ENCODE assay signal across 9 cellular contexts in genomic region chr6:2749972-2750600, GRCh38. TPM values are rescaled to one million over a fixed set of nuclear protein-coding genes. Genes with fewer than 3 reads are reported as not detected.
DNase-seq lines count a peak whose midpoint lies in the region; ATAC-seq and TF ChIP-seq lines count a peak whose summit lies in the region.
"Had no signal": no experiment of that assay in that cellular context is flagged by ENCODE, and none has a peak within 500 bp of the region (broad histone marks: within the 10 kb centered on the region; RNA-seq: fewer than 3 reads in every experiment).

No MANE protein-coding gene starts in this region.

- H3K27ac Mint-ChIP-seq in CD8-positive, alpha-beta memory T cell, result no peak overlapping the region
- H3K27ac Mint-ChIP-seq in activated naive CD8-positive, alpha-beta T cell treated with anti-CD3 and anti-CD28 coated beads for 36 hours, result no peak overlapping the region
- H3K27ac Mint-ChIP-seq: IgD-negative memory B cell had no signal

- H3K9me3 Mint-ChIP-seq in CD8-positive, alpha-beta memory T cell, result no peaks in the 10 kb centered on the region
- no peaks in the 10 kb centered on the region for H3K9me3 Mint-ChIP-seq in activated naive CD8-positive, alpha-beta T cell treated with anti-CD3 and anti-CD28 coated beads for 36 hours
- H3K9me3 Mint-ChIP-seq: IgD-negative memory B cell had no signal

- H3K27ac ChIP-seq in CD8-positive, alpha-beta memory T cell (ENCODE audit: low read depth, low read length), result no peak overlapping the region
- no peak overlapping the region for H3K27ac ChIP-seq in SK-N-SH (ENCODE audit: low read depth in 2 of 2, low read length in 1 of 2)
- peak overlapping the region in 1 of 12 donors; percentile 11 for H3K27ac ChIP-seq in heart left ventricle

- TF ChIP-seq CTCF in SK-N-SH (IDR thresholded peaks at IDR 0.05), result peak; percentile 91
- TF ChIP-seq CTCF in heart left ventricle (IDR thresholded peaks at IDR 0.05), result peak; percentile 82 to 95 (median 86)

- H3K79me2 ChIP-seq in SK-N-SH (ENCODE audit: insufficient read depth), result no peaks in the 10 kb centered on the region

- no peaks in the 10 kb centered on the region for H4K20me1 ChIP-seq in SK-N-SH (ENCODE audit: insufficient read depth)

- 9% methylated on average over 11 of the region's 11 CpGs for WGBS in SK-N-SH (ENCODE audit: low lambda C conversion rate)
- WGBS in heart left ventricle, 4 donors, result 6 to 12% (median 8%) methylated on average over 11 of the region's 11 CpGs

- H3K27me3 ChIP-seq in CD8-positive, alpha-beta memory T cell (ENCODE audit: insufficient read depth, low read length, poor library complexity, severe bottlenecking), result no peaks in the 10 kb centered on the region
- no peaks in the 10 kb centered on the region for H3K27me3 ChIP-seq in SK-N-SH (ENCODE audit: insufficient read depth)
- no peaks in the 10 kb centered on the region for H3K27me3 ChIP-seq in heart left ventricle

- H3K9me2 ChIP-seq in SK-N-SH, result no peaks in the 10 kb centered on the region

- no peaks in the 10 kb centered on the region for H3K4me1 ChIP-seq in CD8-positive, alpha-beta memory T cell (ENCODE audit: insufficient read depth, low read length)
- H3K4me1 ChIP-seq in SK-N-SH (ENCODE audit: control insufficient read depth in 1 of 2, insufficient read depth in 2 of 2, low read depth in 1 of 2, low read length in 1 of 2) (peaks cover 0 to 11% of the 10 kb centered on the region in 2 experiments; a peak in 3 of 4 replicates), heart left ventricle (peaks cover 0 to 15% (median 9%) of the 10 kb centered on the region in 12 donors)

- H3K27me3 Mint-ChIP-seq in CD8-positive, alpha-beta memory T cell, result peaks cover 10 to 29% of the 10 kb centered on the region in 2 donors
- H3K27me3 Mint-ChIP-seq in activated naive CD8-positive, alpha-beta T cell treated with anti-CD3 and anti-CD28 coated beads for 36 hours, result peaks cover 30% of the 10 kb centered on the region

- no peaks in the 10 kb centered on the region for H3K9me3 ChIP-seq in CD8-positive, alpha-beta memory T cell (ENCODE audit: low read length)
- H3K9me3 ChIP-seq in SK-N-SH (no peaks in the 10 kb centered on the region), heart left ventricle (no peaks in the 10 kb centered on the region)

- no peak overlapping the region for H3K4me2 ChIP-seq in SK-N-SH

- intact Hi-C loops in heart left ventricle (cut with DNase I) (loop anchor here in 8 of 10 donors (1.0 to 10.0 kb wide), 4 partner anchors 12 to 1155 kb away; no protein-coding TSS in a partner anchor), sciatic nerve (cut with DNase I) (no loop called here)

- no peaks in the 10 kb centered on the region for H3K36me3 ChIP-seq in CD8-positive, alpha-beta memory T cell (ENCODE audit: insufficient read depth, low read length)
- H3K36me3 ChIP-seq in SK-N-SH (replicated peaks in 1 of 2; ENCODE audit: control insufficient read depth in 1 of 2, insufficient read depth in 2 of 2, low read length in 1 of 2) (no peaks in the 10 kb centered on the region), heart left ventricle (no peaks in the 10 kb centered on the region)

- ATAC-seq in heart left ventricle (peak; percentile 20 to 70 (median 58)), sciatic nerve (peak; percentile 69), HG02759 (IDR thresholded peaks at IDR 0.05; ENCODE audit: unreplicated experiment) (no peak), HG03565 (IDR thresholded peaks at IDR 0.05; ENCODE audit: unreplicated experiment) (no peak)

- TF ChIP-seq RAD21 in Ishikawa (IDR thresholded peaks at IDR 0.05; ENCODE audit: low read depth) (peak; percentile 57), SK-N-SH (IDR thresholded peaks at IDR 0.05; ENCODE audit: low read length) (peak; percentile 62)

- no peaks in the 10 kb centered on the region for H3F3A ChIP-seq in SK-N-SH (replicated peaks; ENCODE audit: insufficient read depth)

- TF ChIP-seq POLR2A in heart left ventricle (IDR thresholded peaks at IDR 0.05), result no peak

- no peak overlapping the region for H3K4me3 ChIP-seq in CD8-positive, alpha-beta memory T cell (ENCODE audit: low read length)
- H3K4me3 ChIP-seq in SK-N-SH (ENCODE audit: low read depth in 2 of 2, low read length in 1 of 2) (peak overlapping the region in 1 of 2 experiments; percentile 18; a peak in 1 of 4 replicates), heart left ventricle (peak overlapping the region in 8 of 12 donors; percentile 2 to 41 (median 20))

- POLR2A ChIA-PET in CD8-positive, alpha-beta memory T cell (lab: Charles Lee), result interaction anchor here (0.6 kb wide), 1 partner anchor 12 kb away, joined by 3 read pairs; no protein-coding TSS in a partner anchor
- POLR2A ChIA-PET in SK-N-SH (lab: Yijun Ruan, JAX), result no interaction called here

- peaks cover 5 to 8% (median 8%) of the 10 kb centered on the region in 3 donors for H3K4me1 Mint-ChIP-seq in CD8-positive, alpha-beta memory T cell
- peaks cover 10% of the 10 kb centered on the region for H3K4me1 Mint-ChIP-seq in activated naive CD8-positive, alpha-beta T cell treated with anti-CD3 and anti-CD28 coated beads for 36 hours

- H3K36me3 Mint-ChIP-seq in CD8-positive, alpha-beta memory T cell, result no peaks in the 10 kb centered on the region
- no peaks in the 10 kb centered on the region for H3K36me3 Mint-ChIP-seq in activated naive CD8-positive, alpha-beta T cell treated with anti-CD3 and anti-CD28 coated beads for 36 hours

- no peak for TF ChIP-seq EP300 in Ishikawa (IDR thresholded peaks at IDR 0.05; ENCODE audit: borderline replicate concordance)
- TF ChIP-seq EP300 in SK-N-SH (IDR thresholded peaks at IDR 0.05; ENCODE audit: borderline replicate concordance in 1 of 2, low read depth in 1 of 2, low read length in 1 of 2), result no peak

- no peak overlapping the region for H3K4me3 Mint-ChIP-seq in CD8-positive, alpha-beta memory T cell
- no peak overlapping the region for H3K4me3 Mint-ChIP-seq in activated naive CD8-positive, alpha-beta T cell treated with anti-CD3 and anti-CD28 coated beads for 36 hours
- H3K4me3 Mint-ChIP-seq: IgD-negative memory B cell had no signal

- no peak overlapping the region for H3K9ac ChIP-seq in SK-N-SH

- CTCF ChIA-PET in CD8-positive, alpha-beta memory T cell (lab: Charles Lee), result interaction anchor here (0.9 to 3.6 kb wide), 10 partner anchors 8 to 1154 kb away, joined by 3 to 31 read pairs (median 6); partner anchors contain the start of gene WRNIP1
- CTCF ChIA-PET in SK-N-SH (lab: Yijun Ruan, JAX), result interaction anchor here (0.6 to 11.8 kb wide), 29 partner anchors 9 to 1153 kb away, joined by 3 to 176 read pairs (median 4); partner anchors contain the start of genes SERPINB1 and WRNIP1

- peak overlapping the region; percentile 6; the same call in 1 of the 2 replicates for H2AFZ ChIP-seq in SK-N-SH (ENCODE audit: low read depth)

- DNase-seq in CD8-positive, alpha-beta memory T cell, result peak; percentile 45 to 71 (median 53)
- DNase-seq in SK-N-SH (peak; percentile 55), heart left ventricle (peak in 3 of 5 donors; percentile 43 to 61 (median 49)), sciatic nerve (ENCODE audit: low spot score) (peak; percentile 81)
- DNase-seq in activated naive CD8-positive, alpha-beta T cell treated with anti-CD3 and anti-CD28 coated beads for 36 hours, result peak; percentile 53

TF ChIP-seq in Ishikawa, 13 proteins besides CTCF, POLR2A, EP300 and RAD21 (continues in another document):
- TF ChIP-seq ZBTB7A (IDR thresholded peaks at IDR 0.05; ENCODE audit: low read depth), result no peak

TF ChIP-seq in SK-N-SH, 30 proteins besides CTCF, POLR2A, EP300 and RAD21:
- TF ChIP-seq MAX (IDR thresholded peaks at IDR 0.05; ENCODE audit: low read depth) (peak; percentile 38; the same call in 1 of the 2 replicates), ELF1 (IDR thresholded peaks at IDR 0.05) (0 out of 2 replicates have a peak, but pooled peaks have one; percentile 22), MXI1 (IDR thresholded peaks at IDR 0.05; ENCODE audit: low read depth, low read length) (peak; percentile 45; the same call in 1 of the 2 replicates), FOSL2 (IDR thresholded peaks at IDR 0.05; ENCODE audit: borderline replicate concordance, low read depth) (no peak), TAF1 (IDR thresholded peaks at IDR 0.05; ENCODE audit: borderline replicate concordance, low read depth, low read length) (no peak), SMC3 (IDR thresholded peaks at IDR 0.05; ENCODE audit: low read depth, low read length) (peak; percentile 68)

RNA-seq across cellular contexts. Expression of gene MYLK4, which starts 0.6 kb away (rescaled TPM):
- under 1 TPM; 0.22 to 0.24 TPM for total RNA-seq in CD8-positive, alpha-beta memory T cell
- 0.24 TPM for polyA plus RNA-seq in CD8-positive, alpha-beta memory T cell
- polyA plus RNA-seq in SK-N-SH (2012; rRNA removed) (0.16 and 0.18 TPM in 2 replicates), heart left ventricle (under 1 TPM; 0.14 to 0.38 TPM)
- polyA plus RNA-seq in SK-N-SH (2012; cell fraction: cytosol; rRNA removed), result 0.17 and 0.20 TPM in 2 replicates
- 0.41 and 0.69 TPM in 2 replicates for polyA plus RNA-seq in SK-N-SH (2012; cell fraction: nucleus; rRNA removed)
- under 1 TPM; 0.10 to 0.21 TPM for total RNA-seq in activated naive CD8-positive, alpha-beta T cell treated with anti-CD3 and anti-CD28 coated beads for 36 hours
- total RNA-seq in heart left ventricle (1 to 10 TPM in 3 of 9 donors, under 1 TPM in 6; 0.28 to 1.6 (median 0.80) TPM), sciatic nerve (0.98 TPM)

RNA-seq across cellular contexts. Expression of gene WRNIP1, which starts 15.1 kb away (rescaled TPM):
- 10 to 100 TPM; 58.5 to 58.7 TPM for total RNA-seq in CD8-positive, alpha-beta memory T cell
- polyA plus RNA-seq in CD8-positive, alpha-beta memory T cell, result 55.8 TPM
- polyA plus RNA-seq in SK-N-SH (2012; rRNA removed), result 47.5 and 49.0 TPM in 2 replicates
- polyA plus RNA-seq in SK-N-SH (2012; cell fraction: cytosol; rRNA removed), result 38.6 and 45.1 TPM in 2 replicates
- polyA plus RNA-seq in SK-N-SH (2012; cell fraction: nucleus; rRNA removed), result 50.2 and 58.7 TPM in 2 replicates
- 10 to 100 TPM; 47.6 to 47.8 TPM for total RNA-seq in activated naive CD8-positive, alpha-beta T cell treated with anti-CD3 and anti-CD28 coated beads for 36 hours
- total RNA-seq in heart left ventricle, result 10 to 100 TPM; 32.1 to 64.1 (median 34.7) TPM
- polyA plus RNA-seq in heart left ventricle, result 10 to 100 TPM; 32.7 to 39.0 TPM
- total RNA-seq in sciatic nerve, result 30.8 TPM

Comparison
In these comparisons a context has a peak if more than half of its experiments do, and no peak if none do; other contexts are left out.
1. ATAC-seq: peak in heart left ventricle (4 of 4) and sciatic nerve (single experiment); none in HG02759 (single experiment) and HG03565 (single experiment).
2. Peak in every context shown above with its lines, with median percentiles within 50 percentile points of each other: DNase-seq.